In the genomic region with DNA sequence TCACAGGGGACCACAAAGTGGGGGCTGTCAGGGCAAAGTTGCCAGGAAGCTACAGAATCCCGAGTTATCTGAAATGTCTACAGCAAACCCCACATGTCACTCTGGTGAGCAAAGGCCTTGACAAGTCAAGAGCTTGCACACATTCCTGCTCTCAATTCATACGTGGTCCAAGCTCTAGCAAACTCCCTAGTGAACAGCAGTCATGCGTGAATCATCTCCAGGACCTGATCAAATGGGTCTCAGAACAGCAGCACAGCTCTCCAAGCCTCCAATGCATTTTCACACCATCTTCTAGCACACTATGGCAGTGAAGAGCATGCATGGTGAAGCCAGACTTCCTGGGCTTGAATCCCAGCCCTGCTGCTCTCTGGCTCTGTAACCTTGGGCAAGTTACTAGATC, we compare ENCODE assay signal across 18 cellular contexts.
"Had no signal": no experiment of that assay in that cellular context is flagged by ENCODE, and none has a peak within 500 bp of the region (broad histone marks: within the 10 kb centered on the region; RNA-seq: fewer than 3 reads in every experiment).

No MANE protein-coding gene starts in this region.

- FAIRE-seq: small intestine had no signal

- ATAC-seq: esophagus mucosa; left colon; stimulated activated naive B cell treated with anti-CD40 and anti-IgM and Interleukin-4, amounts not matched to agents 10 μg/mL and 1 μg/mL and 100 μg/mL, for 72 hours; WTC11 had no signal

- DNase-seq: activated CD4-positive, alpha-beta memory T cell treated with anti-CD3 and anti-CD28 coated beads for 36 hours; activated CD4-positive, alpha-beta T cell treated with anti-CD3 and anti-CD28 coated beads for 4 hours; activated naive CD8-positive, alpha-beta T cell treated with anti-CD3 and anti-CD28 coated beads for 36 hours; activated T-cell treated with anti-CD3 and anti-CD28 coated beads for 4 hours; amniotic stem cell; central memory CD4-positive, alpha-beta T cell; left colon; midbrain; nucleus accumbens; posterior cingulate gyrus; small intestine; stimulated activated CD4-positive, alpha-beta T cell treated with anti-CD3 and anti-CD28 coated beads, Interleukin-15, amount 100 ng/mL, for 24 hours; stimulated activated CD4-positive, alpha-beta T cell treated with anti-CD3 and anti-CD28 coated beads, Interleukin-4, amount 100 ng/mL, for 1 hour; stimulated activated naive B cell treated with anti-CD40 and anti-IgM and Interleukin-4, amounts not matched to agents 10 μg/mL and 1 μg/mL and 100 μg/mL, for 72 hours had no signal

- H3K27ac ChIP-seq: coronary artery had no signal

- H3K4me3 ChIP-seq: coronary artery, lung had no signal
